In genomic region chr7:91267558-91267955, GRCh38 we compare ENCODE assay signal across 10 cellular contexts. TPM values are rescaled to one million over a fixed set of nuclear protein-coding genes. Genes with fewer than 3 reads are reported as not detected.
DNase-seq lines count a peak whose midpoint lies in the region; ATAC-seq, FAIRE-seq and TF ChIP-seq lines count a peak whose summit lies in the region.
"Had no signal": no experiment of that assay in that cellular context is flagged by ENCODE, and none has a peak within 500 bp of the region (broad histone marks: within the 10 kb centered on the region; RNA-seq: fewer than 3 reads in every experiment).

No MANE protein-coding gene starts in this region.

- POLR2A ChIA-PET in naive thymus-derived CD4-positive, alpha-beta T cell (lab: Charles Lee): no interaction called here
- POLR2A ChIA-PET in PC-9 (lab: Charles Lee; ENCODE audit: unreplicated experiment): no interaction called here

- DNase-seq in left ventricle myocardium inferior (no peak), Right ventricle myocardium inferior (ENCODE audit: missing footprints) (no peak), epithelial cell of proximal tubule (ENCODE audit: low read depth) (no peak), PC-9 (no peak), NCI-H1694 treated with DMSO at 0.1 percent for 48 hours (lab: John Stamatoyannopoulos, UW) (no peak), HTR-8/SVneo (ENCODE audit: insufficient read length, low spot score) (no peak)
- DNase-seq in naive thymus-derived CD4-positive, alpha-beta T cell: no peak

- peak overlapping the region in 6 of 10 donors; percentile 29 to 96 (median 54) for H3K4me3 Mint-ChIP-seq in naive thymus-derived CD4-positive, alpha-beta T cell
- H3K4me3 Mint-ChIP-seq: central memory CD8-positive, alpha-beta T cell had no signal

- no peaks in the 10 kb centered on the region for H3K79me2 ChIP-seq in PC-9 (ENCODE audit: low read depth)

- peaks cover 0 to 26% (median 12%) of the 10 kb centered on the region in 7 donors for H3K4me1 Mint-ChIP-seq in naive thymus-derived CD4-positive, alpha-beta T cell
- H3K4me1 Mint-ChIP-seq: central memory CD8-positive, alpha-beta T cell had no signal

- H4K20me1 ChIP-seq in PC-9 (ENCODE audit: insufficient read depth): 0 out of 2 replicates have a peak, but pooled peaks cover 3% of the 10 kb centered on the region

- no peak overlapping the region for H3K27ac Mint-ChIP-seq in naive thymus-derived CD4-positive, alpha-beta T cell
- H3K27ac Mint-ChIP-seq: B cell had no signal

- no peak overlapping the region for H3K4me2 ChIP-seq in PC-9

- H3K27me3 ChIP-seq in left ventricle myocardium inferior (ENCODE audit: low read depth): no peaks in the 10 kb centered on the region
- no peaks in the 10 kb centered on the region for H3K27me3 ChIP-seq in naive thymus-derived CD4-positive, alpha-beta T cell (ENCODE audit: control insufficient read depth in 2 of 2, insufficient read depth in 2 of 2, low read length in 2 of 2)
- peaks cover 7% of the 10 kb centered on the region; the same call in 1 of the 2 replicates for H3K27me3 ChIP-seq in PC-9 (ENCODE audit: insufficient read depth, low read depth)

- intact Hi-C loops in left ventricle myocardium inferior (cut with micrococcal nuclease): loop anchor here (10.0 kb wide), 1 partner anchor 183 kb away; no protein-coding TSS in a partner anchor
- intact Hi-C loops in Right ventricle myocardium inferior (cut with DNase I): loop anchor here (5.0 to 10.0 kb wide), 2 partner anchors 357 to 515 kb away; no protein-coding TSS in a partner anchor
- intact Hi-C loops in naive thymus-derived CD4-positive, alpha-beta T cell (cut with micrococcal nuclease): loop anchor here (10.0 kb wide), 1 partner anchor 183 kb away; no protein-coding TSS in a partner anchor
- intact Hi-C loops in PC-9 (cut with micrococcal nuclease; ENCODE audit: unreplicated experiment): loop anchor here (10.0 kb wide), 1 partner anchor 367 kb away; no protein-coding TSS in a partner anchor

- no peak for FAIRE-seq in HTR-8/SVneo (lab: Jason Lieb, UNC)

- H3K36me3 Mint-ChIP-seq in naive thymus-derived CD4-positive, alpha-beta T cell: no peaks in the 10 kb centered on the region

- H3K4me1 ChIP-seq in left ventricle myocardium inferior (peaks cover 61% of the 10 kb centered on the region), PC-9 (replicated peaks; ENCODE audit: insufficient read depth) (0 out of 2 replicates have a peak, but pooled peaks cover 6% of the 10 kb centered on the region)
- H3K4me1 ChIP-seq in naive thymus-derived CD4-positive, alpha-beta T cell (ENCODE audit: control insufficient read depth in 2 of 2, insufficient read depth in 2 of 2, low read length in 2 of 2): peaks cover 0 to 9% of the 10 kb centered on the region in 2 donors

- H3K9me3 Mint-ChIP-seq in naive thymus-derived CD4-positive, alpha-beta T cell: no peaks in the 10 kb centered on the region
- H3K9me3 Mint-ChIP-seq: central memory CD8-positive, alpha-beta T cell had no signal

- H3K9me2 ChIP-seq in PC-9 (ENCODE audit: insufficient read depth): no peaks in the 10 kb centered on the region

- peaks cover 16 to 42% (median 24%) of the 10 kb centered on the region in 5 donors for H3K27me3 Mint-ChIP-seq in naive thymus-derived CD4-positive, alpha-beta T cell

- H3K36me3 ChIP-seq in left ventricle myocardium inferior (no peaks in the 10 kb centered on the region), PC-9 (ENCODE audit: low read depth) (no peaks in the 10 kb centered on the region)
- no peaks in the 10 kb centered on the region for H3K36me3 ChIP-seq in naive thymus-derived CD4-positive, alpha-beta T cell (ENCODE audit: control insufficient read depth in 2 of 3, insufficient read depth in 3 of 3, low read length in 3 of 3)

- no peak overlapping the region for H3K27ac ChIP-seq in left ventricle myocardium inferior (replicated peaks)
- no peak overlapping the region for H3K27ac ChIP-seq in naive thymus-derived CD4-positive, alpha-beta T cell (ENCODE audit: low read depth, low read length)
- H3K27ac ChIP-seq in PC-9: no peak overlapping the region

- no TSS peak for BruUV-seq in PC-9 (replicated peaks; lab: Mats Ljungman, UMichigan)

- H3K9me3 ChIP-seq in left ventricle myocardium inferior (replicated peaks) (no peaks in the 10 kb centered on the region), PC-9 (ENCODE audit: insufficient read depth, low read depth) (no peaks in the 10 kb centered on the region)
- H3K9me3 ChIP-seq in naive thymus-derived CD4-positive, alpha-beta T cell (ENCODE audit: control insufficient read depth in 2 of 3, low read length in 3 of 3): no peaks in the 10 kb centered on the region

- no peak for TF ChIP-seq CTCF in left ventricle myocardium inferior (IDR thresholded peaks at IDR 0.05; ENCODE audit: borderline replicate concordance)
- no peak for TF ChIP-seq CTCF in epithelial cell of proximal tubule (conservative IDR thresholded peaks at IDR 0.05; ENCODE audit: low read depth, low read length)
- TF ChIP-seq CTCF in PC-9 (conservative IDR thresholded peaks at IDR 0.05): no peak

- H3F3A ChIP-seq in PC-9 (ENCODE audit: insufficient read depth, low read depth): no peaks in the 10 kb centered on the region

- H2AFZ ChIP-seq in PC-9: no peak overlapping the region

- CTCF ChIA-PET in naive thymus-derived CD4-positive, alpha-beta T cell (lab: Charles Lee): no interaction called here
- CTCF ChIA-PET in PC-9 (lab: Charles Lee): no interaction called here

- no peak for ATAC-seq in Right ventricle myocardium inferior
- ATAC-seq in naive thymus-derived CD4-positive, alpha-beta T cell: no peak
- ATAC-seq in GM19328 (IDR thresholded peaks at IDR 0.05; ENCODE audit: unreplicated experiment): no peak

- H3K4me3 ChIP-seq in left ventricle myocardium inferior (peak overlapping the region; percentile 77), epithelial cell of proximal tubule (ENCODE audit: low read depth, low read length) (peak overlapping the region; percentile 79), PC-9 (no peak overlapping the region)
- no peak overlapping the region for H3K4me3 ChIP-seq in naive thymus-derived CD4-positive, alpha-beta T cell (ENCODE audit: low read length)

RNA-seq across cellular contexts. Expression of gene FZD1, which starts 3.3 kb away (rescaled TPM):
- total RNA-seq in left ventricle myocardium inferior (14.1 TPM), Right ventricle myocardium inferior (10.3 TPM), epithelial cell of proximal tubule (4.7 and 5.9 TPM in 2 replicates), PC-9 (2021) (2.6 and 2.8 TPM in 2 replicates)
- 1 to 10 TPM in 1 of 5 experiments, under 1 TPM in 4; 0.24 to 3.4 (median 0.64) TPM for total RNA-seq in naive thymus-derived CD4-positive, alpha-beta T cell
- polyA plus RNA-seq in naive thymus-derived CD4-positive, alpha-beta T cell: 1 to 10 TPM in 1 of 2 donors, under 1 TPM in 1; 0.60 to 1.3 TPM

Comparison
In these comparisons a context has a peak if more than half of its experiments do, and no peak if none do; other contexts are left out.
1. H3K4me3 ChIP-seq: peak in left ventricle myocardium inferior (single experiment) and epithelial cell of proximal tubule (single experiment); none in naive thymus-derived CD4-positive, alpha-beta T cell (single experiment) and PC-9 (single experiment).